8 cellular contexts compared by ENCODE assay signal in the genomic region with DNA sequence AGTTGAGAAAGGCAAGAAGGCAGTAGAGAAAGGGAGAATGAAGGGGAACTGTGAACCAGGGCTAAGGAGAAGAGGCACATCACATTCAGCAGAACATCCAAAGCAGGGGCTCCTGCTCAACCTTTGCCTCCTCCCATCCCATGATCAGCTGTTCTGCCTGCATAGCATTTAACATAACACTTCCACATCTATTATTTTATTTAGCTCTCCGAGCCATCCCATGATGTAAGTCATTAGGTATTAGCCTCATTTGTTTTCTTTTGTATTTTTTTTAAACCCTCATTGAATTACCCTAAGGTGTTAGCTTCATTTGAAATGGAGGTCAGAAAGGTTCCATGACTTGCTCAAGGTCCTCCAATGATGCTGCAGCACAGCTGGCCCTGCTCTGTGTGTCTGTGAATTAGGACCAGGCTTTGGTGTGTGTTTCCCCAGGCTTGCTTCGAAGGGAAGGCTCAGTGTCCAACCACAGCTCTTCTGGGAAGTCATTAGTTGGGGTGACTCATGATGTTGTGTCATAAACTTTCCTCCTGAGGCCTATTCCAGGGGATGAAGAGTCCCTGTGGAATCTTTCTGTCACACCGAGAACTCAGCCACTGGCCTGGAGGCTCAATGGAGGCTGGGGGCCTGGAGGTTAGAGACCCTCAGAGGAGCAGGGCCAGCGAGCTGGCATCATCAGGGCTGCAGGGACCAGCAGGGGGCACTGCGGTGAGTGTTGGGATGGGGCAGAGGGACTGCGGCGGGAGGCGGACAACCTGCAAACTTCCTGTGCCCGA. TPM values are rescaled to one million over a fixed set of nuclear protein-coding genes. Genes with fewer than 3 reads are reported as not detected.
DNase-seq lines count a peak whose midpoint lies in the region; ATAC-seq and TF ChIP-seq lines count a peak whose summit lies in the region.

No MANE protein-coding gene starts in this region.

- H3K27me3 Mint-ChIP-seq in CD8-positive, alpha-beta T cell (ENCODE audit: low read depth): peaks cover 3% of the 10 kb centered on the region

- H3K27ac ChIP-seq in CD8-positive, alpha-beta T cell (ENCODE audit: low read depth, low read length): no peak overlapping the region

- no peaks in the 10 kb centered on the region for H3K9me3 Mint-ChIP-seq in CD8-positive, alpha-beta T cell

- peak overlapping the region; percentile 55 for H3K27ac Mint-ChIP-seq in CD8-positive, alpha-beta T cell

- no peaks in the 10 kb centered on the region for H3K36me3 ChIP-seq in CD8-positive, alpha-beta T cell (ENCODE audit: insufficient read depth, low read length)
- no peaks in the 10 kb centered on the region for H3K36me3 ChIP-seq in mucosa of descending colon (ENCODE audit: low read depth)

- no peaks in the 10 kb centered on the region for H3K27me3 ChIP-seq in CD8-positive, alpha-beta T cell (ENCODE audit: insufficient read depth, low read length)

- CTCF ChIA-PET in CD8-positive, alpha-beta T cell (lab: Charles Lee): interaction anchor here (0.8 to 3.6 kb wide), 4 partner anchors 12 to 97 kb away, joined by 3 to 25 read pairs (median 4); no protein-coding TSS in a partner anchor

- POLR2A ChIA-PET in CD8-positive, alpha-beta T cell (lab: Charles Lee): no interaction called here

- no peaks in the 10 kb centered on the region for H3K9me3 ChIP-seq in CD8-positive, alpha-beta T cell (ENCODE audit: low read length)
- no peaks in the 10 kb centered on the region for H3K9me3 ChIP-seq in mucosa of descending colon

- no peaks in the 10 kb centered on the region for H3K4me1 ChIP-seq in CD8-positive, alpha-beta T cell (ENCODE audit: insufficient read depth, low read length)
- no peaks in the 10 kb centered on the region for H3K4me1 ChIP-seq in mucosa of descending colon (ENCODE audit: low read depth)

- H3K36me3 Mint-ChIP-seq in CD8-positive, alpha-beta T cell: no peaks in the 10 kb centered on the region

- H3K4me3 ChIP-seq in CD8-positive, alpha-beta T cell (ENCODE audit: low read depth, low read length): no peak overlapping the region
- H3K4me3 ChIP-seq in astrocyte of the spinal cord (ENCODE audit: low read depth, low read length): no peak overlapping the region
- H3K4me3 ChIP-seq in mucosa of descending colon: no peak overlapping the region

- in situ Hi-C loops in astrocyte of the spinal cord (cut with HindIII; ENCODE audit: low sequenced_read_pairs): no loop called here

- peak in 1 of 7 experiments; percentile 14 for DNase-seq in CD8-positive, alpha-beta T cell
- peak; percentile 94 for DNase-seq in HT1080 (ENCODE audit: low read depth)
- peak; percentile 94 for DNase-seq in astrocyte of the spinal cord (ENCODE audit: low read depth, low spot score)
- peak in 1 of 3 donors; percentile 12 for DNase-seq in mucosa of descending colon
- DNase-seq in anterior cingulate cortex (lab: John Stamatoyannopoulos, UW): no peak
- DNase-seq in pons (ENCODE audit: low spot score): no peak

- no peak overlapping the region for H3K4me3 Mint-ChIP-seq in CD8-positive, alpha-beta T cell

- H3K4me1 Mint-ChIP-seq in CD8-positive, alpha-beta T cell (ENCODE audit: low read depth): peaks cover under 1% of the 10 kb centered on the region

- TF ChIP-seq CTCF in CD8-positive, alpha-beta T cell (IDR thresholded peaks at IDR 0.05): no peak
- peak; percentile 39 for TF ChIP-seq CTCF in astrocyte of the spinal cord (IDR thresholded peaks at IDR 0.05; ENCODE audit: low read depth, low read length)
- TF ChIP-seq CTCF in mucosa of descending colon (IDR thresholded peaks at IDR 0.05): no peak

- intact Hi-C loops in CD8-positive, alpha-beta T cell (cut with DNase I, micrococcal nuclease): loop anchor here in 1 of 2 experiments (5.0 kb wide), 1 partner anchor 45 kb away; no protein-coding TSS in a partner anchor
- intact Hi-C loops in mucosa of descending colon (cut with DNase I, micrococcal nuclease): no loop called here

- no peak for ATAC-seq in CD8-positive, alpha-beta T cell
- ATAC-seq in mucosa of descending colon (peak; percentile 92), GM19397 (IDR thresholded peaks at IDR 0.05; ENCODE audit: unreplicated experiment) (no peak), HG03354 (IDR thresholded peaks at IDR 0.05; ENCODE audit: poor library complexity, severe bottlenecking, unreplicated experiment) (no peak)

RNA-seq across cellular contexts. Expression of a gene that starts 16.5 kb away (rescaled TPM):
- total RNA-seq in CD8-positive, alpha-beta T cell: not detected
- not detected in 2 replicates for total RNA-seq in HT1080 (2014; rRNA removed; shearing (Covaris generic))
- polyA plus RNA-seq in HT1080 (2015; cell fraction: cytosol; rRNA removed): not detected in 2 replicates
- polyA plus RNA-seq in HT1080 (2015; cell fraction: nucleus; rRNA removed): not detected in 2 replicates
- total RNA-seq in mucosa of descending colon: under 1 TPM; 0.06 to 0.10 (median 0.06) TPM

RNA-seq across cellular contexts. Expression of a gene that starts 34.1 kb away (rescaled TPM):
- total RNA-seq in CD8-positive, alpha-beta T cell: 10 to 100 TPM; 79.9 to 83.1 TPM
- 274 and 289 TPM in 2 replicates for total RNA-seq in HT1080 (2014; rRNA removed; shearing (Covaris generic))
- polyA plus RNA-seq in HT1080 (2015; cell fraction: cytosol; rRNA removed): 217 and 245 TPM in 2 replicates
- 130 and 172 TPM in 2 replicates for polyA plus RNA-seq in HT1080 (2015; cell fraction: nucleus; rRNA removed)
- 100 to 1,000 TPM in 2 of 3 donors, 10 to 100 TPM in 1; 97.1 to 166 (median 100) TPM for total RNA-seq in mucosa of descending colon

Comparison
In these comparisons a context has a peak if more than half of its experiments do, and no peak if none do; other contexts are left out.
1. DNase-seq: peak in HT1080 (single experiment) and astrocyte of the spinal cord (single experiment); none in anterior cingulate cortex (0 of 58) and pons (single experiment).